12 cellular contexts compared by ENCODE assay signal in genomic region chr17:3802461-3803307, GRCh38. TPM values are rescaled to one million over a fixed set of nuclear protein-coding genes. Genes with fewer than 3 reads are reported as not detected.
DNase-seq lines count a peak whose midpoint lies in the region; ATAC-seq and TF ChIP-seq lines count a peak whose summit lies in the region.
"Had no signal": no experiment of that assay in that cellular context is flagged by ENCODE, and none has a peak within 500 bp of the region (broad histone marks: within the 10 kb centered on the region; RNA-seq: fewer than 3 reads in every experiment).

No MANE protein-coding gene starts in this region.

- no peak overlapping the region for H2AFZ ChIP-seq in GM23248
- H2AFZ ChIP-seq: parathyroid adenoma had no signal

- H3K36me3 ChIP-seq in GM23248 (ENCODE audit: low read depth), result no peaks in the 10 kb centered on the region
- H3K36me3 ChIP-seq in adrenal gland (replicated peaks in 1 of 2), result peaks cover 0 to 3% of the 10 kb centered on the region in 2 donors

- H3K27me3 ChIP-seq in GM23248 (replicated peaks; ENCODE audit: insufficient read depth) (no peaks in the 10 kb centered on the region), adrenal gland (no peaks in the 10 kb centered on the region)

- intact Hi-C loops in adrenal gland (cut with DNase I), result no loop called here

- TF ChIP-seq CTCF in adrenal gland (IDR thresholded peaks at IDR 0.05), result peak in 1 of 6 experiments; percentile 6

- TF ChIP-seq POLR2A in adrenal gland (IDR thresholded peaks at IDR 0.05), result peak in 1 of 2 donors; percentile 36

- in situ Hi-C loops in GM23248 (cut with MboI), result no loop called here

- no peaks in the 10 kb centered on the region for H3K9me2 ChIP-seq in GM23248 (ENCODE audit: insufficient read depth)

- H3K4me1 ChIP-seq in GM23248 (ENCODE audit: insufficient read depth) (peaks cover 26% of the 10 kb centered on the region), adrenal gland (replicated peaks in 1 of 2) (peaks cover 14 to 31% of the 10 kb centered on the region in 2 donors)
- H3K4me1 ChIP-seq: tibial artery had no signal

- H3K79me2 ChIP-seq in GM23248 (ENCODE audit: insufficient read depth), result no peaks in the 10 kb centered on the region
- H3K79me2 ChIP-seq: parathyroid adenoma had no signal

- H3K27ac ChIP-seq in GM23248 (peak overlapping the region; percentile 78), adrenal gland (peak overlapping the region; percentile 74 to 92 (median 81))
- H3K27ac ChIP-seq: parathyroid adenoma, tibial artery had no signal

- WGBS in GM23248 (ENCODE audit: low coverage in 1 of 2, low lambda C conversion rate in 2 of 2, missing lambda C conversion rate in 2 of 2), 2 experiments, result 47 to 53% methylated on average over 19 of the region's 19 CpGs
- WGBS in adrenal gland, 4 donors, result 41 to 64% (median 48%) methylated on average over 14 to 19 of the region's 19 CpGs

- H4K20me1 ChIP-seq in GM23248 (ENCODE audit: insufficient read depth), result no peaks in the 10 kb centered on the region

- peak overlapping the region; percentile 5; the same call in 1 of the 2 replicates for H3K4me3 ChIP-seq in GM23248
- peak overlapping the region in 1 of 4 donors; percentile 4 for H3K4me3 ChIP-seq in adrenal gland
- H3K4me3 ChIP-seq: tibial artery had no signal

- H3K4me2 ChIP-seq in GM23248 (ENCODE audit: unreplicated experiment), result peak overlapping the region; percentile 40

- H3K9me3 ChIP-seq in GM23248 (ENCODE audit: low read depth) (no peaks in the 10 kb centered on the region), adrenal gland (replicated peaks in 1 of 3) (no peaks in the 10 kb centered on the region)
- H3K9me3 ChIP-seq: tibial artery had no signal

- DNase-seq in GM23248 (peak; percentile 88), adrenal gland (peak; percentile 55 to 91 (median 83)), iris pigment epithelial cell (ENCODE audit: low read depth) (peak; percentile 93), smooth muscle cell of the brain vasculature (ENCODE audit: low read depth, low spot score) (peak; percentile 47), NCI-H1092 treated with DMSO at 0.1 percent for 48 hours (lab: John Stamatoyannopoulos, UW) (no peak), DMS79 (lab: John Stamatoyannopoulos, UW) (no peak), NCI-H187 (lab: John Stamatoyannopoulos, UW) (no peak)
- DNase-seq: activated CD4-positive, alpha-beta T cell treated with anti-CD3 and anti-CD28 coated beads, Interleukin-2, amount 10 ng/mL, durations not matched to agents 24 days and 14 days; NCI-H2107 had no signal

- ATAC-seq in HG03139 (IDR thresholded peaks at IDR 0.05; ENCODE audit: unreplicated experiment), result no peak

- H3K9ac ChIP-seq in GM23248, result peak overlapping the region; percentile 52
- H3K9ac ChIP-seq: parathyroid adenoma had no signal

- peaks cover 27% of the 10 kb centered on the region for H3F3A ChIP-seq in GM23248 (ENCODE audit: insufficient read depth)

RNA-seq across cellular contexts. Expression of gene ITGAE, which starts 1.7 kb away (rescaled TPM):
- 11.8 and 23.3 TPM in 2 replicates for total RNA-seq in GM23248 (2014; rRNA removed; shearing (Covaris generic))
- polyA plus RNA-seq in GM23248 (2016; fragmentation: Nextera tagmentation; extraction: Ambion mirVana), result 80.3 and 83.6 TPM in 2 replicates
- 10 to 100 TPM in 7 of 8 donors, 1 to 10 TPM in 1; 4.9 to 36.2 (median 23.0) TPM for total RNA-seq in adrenal gland
- polyA plus RNA-seq in adrenal gland, result 10 to 100 TPM; 46.7 to 85.3 (median 48.2) TPM

RNA-seq across cellular contexts. Expression of gene NCBP3, which starts 43.4 kb away (rescaled TPM):
- total RNA-seq in GM23248 (2014; rRNA removed; shearing (Covaris generic)), result 16.6 and 25.3 TPM in 2 replicates
- polyA plus RNA-seq in GM23248 (2016; fragmentation: Nextera tagmentation; extraction: Ambion mirVana) (19.6 and 20.1 TPM in 2 replicates), adrenal gland (10 to 100 TPM; 21.9 to 36.6 (median 22.8) TPM)
- 10 to 100 TPM; 11.0 to 30.3 (median 21.5) TPM for total RNA-seq in adrenal gland

Comparison
In these comparisons a context has a peak if more than half of its experiments do, and no peak if none do; other contexts are left out.
1. DNase-seq: peak in GM23248 (single experiment), adrenal gland (7 of 7), iris pigment epithelial cell (single experiment) and smooth muscle cell of the brain vasculature (single experiment); none in NCI-H1092 treated with DMSO at 0.1 percent for 48 hours (single experiment), DMS79 (single experiment) and NCI-H187 (0 of 2).